In the genomic region with DNA sequence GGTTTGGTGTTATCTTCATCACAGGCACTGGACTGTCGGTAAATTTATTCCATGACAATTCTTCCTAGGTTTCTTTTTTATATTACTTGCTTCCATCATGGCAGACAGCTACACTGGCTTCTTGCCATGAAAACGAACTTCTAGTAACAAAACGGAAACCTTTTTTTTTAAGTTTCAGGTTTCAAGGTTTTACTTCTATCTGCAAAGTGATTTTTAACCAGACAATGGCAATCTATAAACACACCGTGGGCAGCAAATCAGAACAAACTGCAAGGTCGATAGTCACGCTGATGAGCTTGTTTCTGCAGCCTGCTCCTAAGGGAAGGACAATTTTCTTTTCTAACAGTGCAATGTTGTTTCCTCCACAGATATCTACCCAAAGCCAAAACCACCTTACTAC, we compare ENCODE assay signal across 1 cellular context.
TF ChIP-seq lines count a peak whose summit lies in the region.

No MANE protein-coding gene starts in this region.

TF ChIP-seq in GM23338, 12 proteins besides CTCF, POLR2A, EP300 and RAD21 (continued from another document):
- TF ChIP-seq, protein P1, sequence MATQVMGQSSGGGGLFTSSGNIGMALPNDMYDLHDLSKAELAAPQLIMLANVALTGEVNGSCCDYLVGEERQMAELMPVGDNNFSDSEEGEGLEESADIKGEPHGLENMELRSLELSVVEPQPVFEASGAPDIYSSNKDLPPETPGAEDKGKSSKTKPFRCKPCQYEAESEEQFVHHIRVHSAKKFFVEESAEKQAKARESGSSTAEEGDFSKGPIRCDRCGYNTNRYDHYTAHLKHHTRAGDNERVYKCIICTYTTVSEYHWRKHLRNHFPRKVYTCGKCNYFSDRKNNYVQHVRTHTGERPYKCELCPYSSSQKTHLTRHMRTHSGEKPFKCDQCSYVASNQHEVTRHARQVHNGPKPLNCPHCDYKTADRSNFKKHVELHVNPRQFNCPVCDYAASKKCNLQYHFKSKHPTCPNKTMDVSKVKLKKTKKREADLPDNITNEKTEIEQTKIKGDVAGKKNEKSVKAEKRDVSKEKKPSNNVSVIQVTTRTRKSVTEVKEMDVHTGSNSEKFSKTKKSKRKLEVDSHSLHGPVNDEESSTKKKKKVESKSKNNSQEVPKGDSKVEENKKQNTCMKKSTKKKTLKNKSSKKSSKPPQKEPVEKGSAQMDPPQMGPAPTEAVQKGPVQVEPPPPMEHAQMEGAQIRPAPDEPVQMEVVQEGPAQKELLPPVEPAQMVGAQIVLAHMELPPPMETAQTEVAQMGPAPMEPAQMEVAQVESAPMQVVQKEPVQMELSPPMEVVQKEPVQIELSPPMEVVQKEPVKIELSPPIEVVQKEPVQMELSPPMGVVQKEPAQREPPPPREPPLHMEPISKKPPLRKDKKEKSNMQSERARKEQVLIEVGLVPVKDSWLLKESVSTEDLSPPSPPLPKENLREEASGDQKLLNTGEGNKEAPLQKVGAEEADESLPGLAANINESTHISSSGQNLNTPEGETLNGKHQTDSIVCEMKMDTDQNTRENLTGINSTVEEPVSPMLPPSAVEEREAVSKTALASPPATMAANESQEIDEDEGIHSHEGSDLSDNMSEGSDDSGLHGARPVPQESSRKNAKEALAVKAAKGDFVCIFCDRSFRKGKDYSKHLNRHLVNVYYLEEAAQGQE (IDR thresholded peaks at IDR 0.05; ENCODE audit: unreplicated experiment): no peak
